In the genomic region with DNA sequence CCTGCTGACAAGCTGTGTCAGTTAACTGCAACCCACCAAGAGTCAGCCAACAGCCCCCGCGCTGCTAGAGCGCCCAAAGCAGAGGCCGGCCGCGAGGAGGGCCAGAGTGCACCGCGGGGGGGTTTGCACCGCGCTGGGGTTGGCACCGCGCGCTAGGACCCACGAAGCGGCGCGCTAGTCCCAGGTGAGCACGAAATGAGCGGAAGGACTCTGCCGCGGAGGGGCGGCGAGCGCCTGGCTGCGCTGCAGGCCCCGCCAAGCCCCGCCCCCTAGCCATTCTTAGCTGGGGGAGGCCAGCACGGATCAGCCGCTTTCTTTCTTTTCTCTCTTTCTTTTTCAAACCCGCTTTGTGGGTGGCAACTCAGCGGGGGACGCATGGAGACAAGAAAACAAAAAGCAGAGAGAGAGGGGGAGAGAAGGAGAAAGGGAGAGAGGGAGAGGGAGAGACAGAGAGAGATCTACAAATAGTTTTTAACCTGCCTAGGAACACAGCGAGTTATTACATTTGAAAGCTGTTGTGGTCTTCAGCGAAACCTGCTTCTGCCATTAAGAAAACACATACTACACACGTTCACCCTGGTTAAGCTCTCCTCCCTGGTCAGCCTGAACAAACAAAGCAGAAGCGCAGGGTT, we compare ENCODE assay signal across 9 cellular contexts. TPM values are rescaled to one million over a fixed set of nuclear protein-coding genes. Genes with fewer than 3 reads are reported as not detected.
A peak's percentile ranks its signal among the peaks of the same experiment; 100 is the strongest.
DNase-seq lines count a peak whose midpoint lies in the region; ATAC-seq, FAIRE-seq and TF ChIP-seq lines count a peak whose summit lies in the region.
"Had no signal": no experiment of that assay in that cellular context is flagged by ENCODE, and none has a peak within 500 bp of the region (broad histone marks: within the 10 kb centered on the region; RNA-seq: fewer than 3 reads in every experiment).

No MANE protein-coding gene starts in this region.

- peak; percentile 45 for ATAC-seq in GM18499 (IDR thresholded peaks at IDR 0.05; ENCODE audit: insufficient read depth, unreplicated experiment)
- ATAC-seq in HG02588 (IDR thresholded peaks at IDR 0.05; ENCODE audit: unreplicated experiment), result peak; percentile 82
- ATAC-seq in naive B cell (ENCODE audit: low read depth in 2 of 2), result peak; percentile 28 to 55

- TF ChIP-seq CTCF in colonic mucosa (IDR thresholded peaks at IDR 0.05), result no peak

- FAIRE-seq in frontal cortex (lab: Jason Lieb, UNC), result no peak

- H3K4me1 Mint-ChIP-seq in naive B cell, result peaks cover under 1 to 10% (median 10%) of the 10 kb centered on the region in 3 donors

- intact Hi-C loops in colonic mucosa (cut with DNase I), result no loop called here

- peak overlapping the region in 3 of 6 donors; percentile 30 to 88 (median 47) for H3K27ac Mint-ChIP-seq in naive B cell

- H3K27me3 ChIP-seq in colonic mucosa, result peaks cover 96% of the 10 kb centered on the region

- no peak overlapping the region for H3K27ac ChIP-seq in colonic mucosa
- H3K27ac ChIP-seq: neutrophil had no signal

- H3K9ac ChIP-seq in colonic mucosa (ENCODE audit: low read depth in 2 of 2, low read length in 2 of 2), result no peak overlapping the region

- peaks cover 4% of the 10 kb centered on the region for H3K4me1 ChIP-seq in colonic mucosa

- H3K9me3 ChIP-seq in colonic mucosa, result no peaks in the 10 kb centered on the region
- H3K9me3 ChIP-seq: neutrophil had no signal

- H3K36me3 Mint-ChIP-seq in naive B cell, result peaks cover 0 to 20% of the 10 kb centered on the region in 2 donors

- peaks cover 7 to 59% (median 30%) of the 10 kb centered on the region in 7 donors for H3K9me3 Mint-ChIP-seq in naive B cell

- H3K4me3 Mint-ChIP-seq in naive B cell, result peak overlapping the region; percentile 9 to 73 (median 48)

- H3K27me3 Mint-ChIP-seq in naive B cell, result peaks cover 74 to 100% (median 96%) of the 10 kb centered on the region in 3 donors

- H3K4me3 ChIP-seq in colonic mucosa, result no peak overlapping the region

- peak; percentile 50 for DNase-seq in NCI-H2227 (lab: John Stamatoyannopoulos, UW; ENCODE audit: unreplicated experiment)
- peak; percentile 19 for DNase-seq in activated gamma-delta T cell (lab: John Stamatoyannopoulos, UW)
- no peak for DNase-seq in naive B cell
- no peak for DNase-seq in frontal cortex (ENCODE audit: low spot score in 2 of 2)
- DNase-seq in colonic mucosa, result no peak
- no peak for DNase-seq in ureter (ENCODE audit: low spot score)

- H3K36me3 ChIP-seq in colonic mucosa, result no peaks in the 10 kb centered on the region
- H3K36me3 ChIP-seq: neutrophil had no signal

RNA-seq across cellular contexts. Expression of a gene that starts 6.9 kb away (rescaled TPM):
- not detected for polyA plus RNA-seq in naive B cell (ENCODE audit: low read depth in 6 of 6)
- not detected for total RNA-seq in frontal cortex
- total RNA-seq in colonic mucosa, result not detected
- not detected for total RNA-seq in ureter

Comparison
In these comparisons a context has a peak if more than half of its experiments do, and no peak if none do; other contexts are left out.
1. DNase-seq: peak in NCI-H2227 (single experiment) and activated gamma-delta T cell (single experiment); none in naive B cell (single experiment), frontal cortex (0 of 2), colonic mucosa (single experiment) and ureter (single experiment).
2. Peak in every context shown above with its lines, with median percentiles within 50 percentile points of each other: ATAC-seq.